Comparison of ENCODE assay signal across 21 cellular contexts in genomic region chr13:20684535-20684934, GRCh38. TPM values are rescaled to one million over a fixed set of nuclear protein-coding genes. Genes with fewer than 3 reads are reported as not detected.
DNase-seq lines count a peak whose midpoint lies in the region; TF ChIP-seq lines count a peak whose summit lies in the region.
"Had no signal": no experiment of that assay in that cellular context is flagged by ENCODE, and none has a peak within 500 bp of the region (broad histone marks: within the 10 kb centered on the region; RNA-seq: fewer than 3 reads in every experiment).

No MANE protein-coding gene starts in this region.

- no peak overlapping the region for H2AK5ac ChIP-seq in neuronal stem cell (ENCODE audit: low read depth, low read length)

- no peaks in the 10 kb centered on the region for H3K27me3 ChIP-seq in neuronal stem cell (ENCODE audit: control insufficient read depth in 3 of 3, insufficient read depth in 3 of 3, low read depth in 1 of 3, low read length in 3 of 3)
- H3K27me3 ChIP-seq: foreskin keratinocyte, sigmoid colon had no signal

- no peak for TF ChIP-seq CTCF in VCaP (conservative IDR thresholded peaks at IDR 0.05)
- TF ChIP-seq CTCF in GM10248 (IDR thresholded peaks at IDR 0.05; ENCODE audit: control extremely low read depth, extremely low read depth, low read depth, missing control alignments): no peak

- no peak overlapping the region for H4K8ac ChIP-seq in neuronal stem cell (ENCODE audit: low read depth, low read length)

- no peak overlapping the region for H2BK5ac ChIP-seq in neuronal stem cell (ENCODE audit: low read length)

- POLR2A ChIA-PET in GM10248 (lab: Yijun Ruan, JAX): no interaction called here

- no peaks in the 10 kb centered on the region for H3K79me1 ChIP-seq in neuronal stem cell (ENCODE audit: low read depth, low read length)

- H3K36me3 ChIP-seq in neuronal stem cell (replicated peaks in 1 of 2; ENCODE audit: control insufficient read depth in 2 of 2, insufficient read depth in 2 of 2, low read length in 2 of 2): no peaks in the 10 kb centered on the region

- H3K14ac ChIP-seq in neuronal stem cell (ENCODE audit: low read length): no peak overlapping the region

- no CpG with 5 or more reads among the region's 18 CpGs for WGBS in neuronal stem cell (ENCODE audit: extremely low coverage in 2 of 2, insufficient read length in 2 of 2, insufficient replicate concordance in 1 of 2), 2 donors

- peaks cover 3 to 10% of the 10 kb centered on the region in 2 donors for H3K4me1 ChIP-seq in neuronal stem cell (ENCODE audit: control insufficient read depth in 2 of 2, insufficient read depth in 1 of 2, low read depth in 1 of 2, low read length in 2 of 2)
- H3K4me1 ChIP-seq: foreskin keratinocyte, sigmoid colon had no signal

- H3K23ac ChIP-seq in neuronal stem cell (ENCODE audit: low read depth, low read length, poor library complexity): no peak overlapping the region

- CTCF ChIA-PET in GM10248 (lab: Yijun Ruan, JAX): interaction anchor here (1.1 to 1.3 kb wide), 3 partner anchors 12 to 191 kb away, joined by 3 to 4 read pairs (median 4); partner anchors contain the start of gene IL17D

- H2BK15ac ChIP-seq in neuronal stem cell (ENCODE audit: low read length): no peak overlapping the region

- H3K27ac ChIP-seq in VCaP: peak overlapping the region; percentile 73
- no peak overlapping the region for H3K27ac ChIP-seq in neuronal stem cell (replicated peaks; ENCODE audit: low read length)
- H3K27ac ChIP-seq: C4-2B, foreskin keratinocyte, sigmoid colon had no signal

- H3K9ac ChIP-seq in neuronal stem cell (ENCODE audit: low read depth, low read length, poor library complexity): no peak overlapping the region

- H2BK120ac ChIP-seq in neuronal stem cell (ENCODE audit: low read depth, low read length): no peak overlapping the region

- no peak overlapping the region for H3K4me2 ChIP-seq in neuronal stem cell (ENCODE audit: insufficient read depth, low read length, poor library complexity, severe bottlenecking)

- peak; percentile 84 for DNase-seq in HCEC 1CT
- peak; percentile 63 for DNase-seq in fibroblast of the conjunctiva (ENCODE audit: low read depth)
- DNase-seq in neuronal stem cell (ENCODE audit: low spot score): no peak
- DNase-seq in cerebellar nuclear complex (lab: John Stamatoyannopoulos, UW): no peak
- DNase-seq in COLO668 (lab: John Stamatoyannopoulos, UW; ENCODE audit: unreplicated experiment): no peak
- no peak for DNase-seq in GM10248 (ENCODE audit: extremely low spot score)
- DNase-seq in anterior cingulate cortex (lab: John Stamatoyannopoulos, UW): no peak
- DNase-seq: activated CD4-positive, alpha-beta T cell treated with anti-CD3 and anti-CD28 coated beads for 48 hours; activated naive CD4-positive, alpha-beta T cell; activated T-cell treated with anti-CD3 and anti-CD28 coated beads, Interleukin-2, amount 50 U/mL, for 48 hours; EL; foreskin keratinocyte; mucosa of descending colon; NCI-H146; NCI-H524; posterior cingulate gyrus; RPMI8226; sigmoid colon; T-helper 17 cell had no signal

- no peak overlapping the region for H2BK12ac ChIP-seq in neuronal stem cell (ENCODE audit: low read length)

- no peak overlapping the region for H4K91ac ChIP-seq in neuronal stem cell (ENCODE audit: low read depth, low read length, poor library complexity)

- H3K18ac ChIP-seq in neuronal stem cell (ENCODE audit: low read length): peak overlapping the region; percentile 77

- H3K4me3 ChIP-seq in neuronal stem cell (ENCODE audit: low read length in 2 of 2): no peak overlapping the region
- H3K4me3 ChIP-seq: mucosa of descending colon, sigmoid colon had no signal

- H3K4ac ChIP-seq in neuronal stem cell (ENCODE audit: low read length): no peak overlapping the region

- no peaks in the 10 kb centered on the region for H3K9me3 ChIP-seq in neuronal stem cell (replicated peaks in 1 of 2; ENCODE audit: control insufficient read depth in 2 of 2, insufficient read depth in 1 of 2, low read depth in 1 of 2, low read length in 2 of 2)
- H3K9me3 ChIP-seq: mucosa of descending colon, sigmoid colon had no signal

- H2AFZ ChIP-seq in neuronal stem cell (ENCODE audit: low read length): no peak overlapping the region

RNA-seq across cellular contexts. Expression of gene IL17D, which starts 19.0 kb away (rescaled TPM):
- polyA plus RNA-seq in neuronal stem cell (2013, experiment 1 of 2): 2.3 TPM
- polyA plus RNA-seq in neuronal stem cell (2013, experiment 2 of 2): 2.1 TPM

Comparison
In these comparisons a context has a peak if more than half of its experiments do, and no peak if none do; other contexts are left out.
1. DNase-seq: peak in HCEC 1CT (single experiment) and fibroblast of the conjunctiva (single experiment); none in neuronal stem cell (single experiment), cerebellar nuclear complex (0 of 2), COLO668 (single experiment), GM10248 (single experiment) and anterior cingulate cortex (0 of 58).